Comparison of ENCODE assay signal across 8 cellular contexts in genomic region chr3:141410861-141411771, GRCh38. TPM values are rescaled to one million over a fixed set of nuclear protein-coding genes. Genes with fewer than 3 reads are reported as not detected.
DNase-seq lines count a peak whose midpoint lies in the region; ATAC-seq lines count a peak whose summit lies in the region.

No MANE protein-coding gene starts in this region.

- ATAC-seq in HG03280 (IDR thresholded peaks at IDR 0.05; ENCODE audit: unreplicated experiment): peak; percentile 36
- no peak for ATAC-seq in HG02981 (IDR thresholded peaks at IDR 0.05; ENCODE audit: unreplicated experiment)

- no peak overlapping the region for H3K4me3 ChIP-seq in skin epidermis

- DNase-seq in Daoy (ENCODE audit: low read depth): peak; percentile 42
- DNase-seq in activated T-cell treated with anti-CD3 and anti-CD28 coated beads, Interleukin-2, amount 50 U/mL, for 48 hours: peak; percentile 53 to 57
- DNase-seq in globus pallidus (ENCODE audit: low spot score): peak; percentile 70
- no peak for DNase-seq in T-helper 9 cell
- no peak for DNase-seq in NCI-H2171 (lab: John Stamatoyannopoulos, UW)

- peak overlapping the region; percentile 16 to 93 (median 87) for H3K27ac ChIP-seq in skin epidermis

RNA-seq across cellular contexts. Expression of gene ZBTB38, which starts 42.8 kb away (rescaled TPM):
- total RNA-seq in Daoy (2014; rRNA removed; shearing (Covaris generic)): 45.6 and 55.6 TPM in 2 replicates

Comparison
In these comparisons a context has a peak if more than half of its experiments do, and no peak if none do; other contexts are left out.
1. DNase-seq: peak in Daoy (single experiment), activated T-cell treated with anti-CD3 and anti-CD28 coated beads, Interleukin-2, amount 50 U/mL, for 48 hours (2 of 2) and globus pallidus (single experiment); none in T-helper 9 cell (single experiment) and NCI-H2171 (single experiment).